ENCODE assay signal across 23 cellular contexts in genomic region chr10:88489107-88489506, GRCh38.
DNase-seq lines count a peak whose midpoint lies in the region; ATAC-seq and TF ChIP-seq lines count a peak whose summit lies in the region.
"Had no signal": no experiment of that assay in that cellular context is flagged by ENCODE, and none has a peak within 500 bp of the region (broad histone marks: within the 10 kb centered on the region; RNA-seq: fewer than 3 reads in every experiment).

No MANE protein-coding gene starts in this region.

- CTCF ChIA-PET in activated CD4-positive, alpha-beta memory T cell treated with anti-CD3 and anti-CD28 coated beads for 36 hours (lab: Charles Lee), result no interaction called here

- intact Hi-C loops in activated CD4-positive, alpha-beta memory T cell treated with anti-CD3 and anti-CD28 coated beads for 36 hours (cut with micrococcal nuclease), result no loop called here

- no peaks in the 10 kb centered on the region for H3K4me1 ChIP-seq in endodermal cell (ENCODE audit: control insufficient read depth, insufficient read depth, low read length)

- H3K36me3 ChIP-seq in endodermal cell (ENCODE audit: control insufficient read depth, insufficient read depth, low read length), result no peaks in the 10 kb centered on the region

- H3K27me3 ChIP-seq in endodermal cell (ENCODE audit: control insufficient read depth, insufficient read depth, low read length, poor library complexity, severe bottlenecking), result no peaks in the 10 kb centered on the region

- peaks cover 4% of the 10 kb centered on the region for H3K9me3 Mint-ChIP-seq in activated CD4-positive, alpha-beta memory T cell treated with anti-CD3 and anti-CD28 coated beads for 36 hours
- no peaks in the 10 kb centered on the region for H3K9me3 Mint-ChIP-seq in endodermal cell
- H3K9me3 Mint-ChIP-seq: activated T-helper 2 cell treated with anti-CD3 and anti-CD28 coated beads, Interferon-gamma antibody, Interleukin-2, Interleukin-4, amounts not matched to agents 10 μg/mL and 5 μg/mL and 100 μg/mL, durations not matched to agents 14 hours and 24 hours and 36 hours; CD8-positive, alpha-beta T cell had no signal

- peak in 2 of 3 experiments; percentile 9 to 42 for DNase-seq in NCI-H1417 (lab: John Stamatoyannopoulos, UW)
- no peak for DNase-seq in NCI-H1417 treated with DMSO at 0.1 percent for 48 hours (lab: John Stamatoyannopoulos, UW)
- DNase-seq in GM10266 (ENCODE audit: extremely low spot score), result peak; percentile 7
- peak; percentile 89 for DNase-seq in NCI-H1092 treated with DMSO at 0.1 percent for 48 hours (lab: John Stamatoyannopoulos, UW)
- no peak for DNase-seq in left lobe of liver (ENCODE audit: low spot score)
- DNase-seq in activated CD4-positive, alpha-beta memory T cell treated with anti-CD3 and anti-CD28 coated beads for 36 hours, result no peak
- no peak for DNase-seq in NCI-H2171 treated with DMSO at 0.1 percent for 48 hours (lab: John Stamatoyannopoulos, UW)
- DNase-seq in endodermal cell, result no peak
- DNase-seq: activated CD4-positive, alpha-beta T cell treated with anti-CD3 and anti-CD28 coated beads, Interleukin-2, amount 50 U/mL, for 4 hours; anterior cingulate cortex; CD8-positive, alpha-beta T cell; effector CD8-positive, alpha-beta T cell; erythroblast; glutamatergic neuron; islet precursor cell; KBM-7; left ventricle myocardium superior; naive B cell; NCI-H526; stimulated activated naive CD4-positive, alpha-beta T cell treated with Interleukin-2 at 50 U/mL for 16 hours had no signal

- no peaks in the 10 kb centered on the region for H3K4me1 Mint-ChIP-seq in activated CD4-positive, alpha-beta memory T cell treated with anti-CD3 and anti-CD28 coated beads for 36 hours (ENCODE audit: low read depth)
- H3K4me1 Mint-ChIP-seq in endodermal cell, result peaks cover 3% of the 10 kb centered on the region

- no peak overlapping the region for H3K27ac Mint-ChIP-seq in activated CD4-positive, alpha-beta memory T cell treated with anti-CD3 and anti-CD28 coated beads for 36 hours
- H3K27ac Mint-ChIP-seq in endodermal cell, result no peak overlapping the region
- H3K27ac Mint-ChIP-seq: activated naive CD4-positive, alpha-beta T cell treated with anti-CD3 and anti-CD28 coated beads, Interleukin-2, amount 50 U/mL, for 72 hours; activated T-helper 2 cell treated with anti-CD3 and anti-CD28 coated beads, Interferon-gamma antibody, Interleukin-2, Interleukin-4, amounts not matched to agents 10 μg/mL and 5 μg/mL and 100 μg/mL, durations not matched to agents 14 hours and 24 hours and 36 hours; CD8-positive, alpha-beta T cell; naive B cell had no signal

- no peak overlapping the region for H3K9ac ChIP-seq in endodermal cell (ENCODE audit: extremely low read depth, low read length, poor library complexity, severe bottlenecking)

- POLR2A ChIA-PET in activated CD4-positive, alpha-beta memory T cell treated with anti-CD3 and anti-CD28 coated beads for 36 hours (lab: Charles Lee), result no interaction called here

- peak; percentile 96 for ATAC-seq in left lobe of liver
- ATAC-seq: activated naive CD4-positive, alpha-beta T cell treated with anti-CD3 and anti-CD28 coated beads, Interleukin-2, amount 50 U/mL, for 72 hours; CD8-positive, alpha-beta T cell; HCT116; left ventricle myocardium superior had no signal

- no peak overlapping the region for H3K4me3 Mint-ChIP-seq in activated CD4-positive, alpha-beta memory T cell treated with anti-CD3 and anti-CD28 coated beads for 36 hours
- no peak overlapping the region for H3K4me3 Mint-ChIP-seq in endodermal cell
- H3K4me3 Mint-ChIP-seq: CD8-positive, alpha-beta T cell; naive B cell had no signal

- no peak overlapping the region for H3K4me3 ChIP-seq in endodermal cell (ENCODE audit: low read length)

- no peaks in the 10 kb centered on the region for H3K27me3 Mint-ChIP-seq in activated CD4-positive, alpha-beta memory T cell treated with anti-CD3 and anti-CD28 coated beads for 36 hours
- no peaks in the 10 kb centered on the region for H3K27me3 Mint-ChIP-seq in endodermal cell (ENCODE audit: insufficient read depth)
- H3K27me3 Mint-ChIP-seq: naive B cell had no signal

- H3K27ac ChIP-seq in endodermal cell (ENCODE audit: low read depth, low read length), result no peak overlapping the region

- 63 to 86% methylated on average over 1 of the region's 1 CpG for WGBS in endodermal cell (ENCODE audit: insufficient coverage in 1 of 2, insufficient read length in 1 of 2), 2 experiments

- no peaks in the 10 kb centered on the region for H3K36me3 Mint-ChIP-seq in activated CD4-positive, alpha-beta memory T cell treated with anti-CD3 and anti-CD28 coated beads for 36 hours
- no peaks in the 10 kb centered on the region for H3K36me3 Mint-ChIP-seq in endodermal cell (ENCODE audit: low read depth)
- H3K36me3 Mint-ChIP-seq: CD8-positive, alpha-beta T cell had no signal

- H3K9me3 ChIP-seq in endodermal cell (ENCODE audit: control insufficient read depth, low read length), result no peaks in the 10 kb centered on the region

- no peak for TF ChIP-seq CTCF in GM10266 (IDR thresholded peaks at IDR 0.05; ENCODE audit: control insufficient read depth, insufficient read depth, low read depth, missing control alignments)
- no peak for TF ChIP-seq CTCF in endodermal cell (conservative IDR thresholded peaks at IDR 0.05)

Comparison
In these comparisons a context has a peak if more than half of its experiments do, and no peak if none do; other contexts are left out.
1. DNase-seq: peak in NCI-H1417 (2 of 3), GM10266 (single experiment) and NCI-H1092 treated with DMSO at 0.1 percent for 48 hours (single experiment); none in NCI-H1417 treated with DMSO at 0.1 percent for 48 hours (single experiment), left lobe of liver (single experiment), activated CD4-positive, alpha-beta memory T cell treated with anti-CD3 and anti-CD28 coated beads for 36 hours (single experiment), NCI-H2171 treated with DMSO at 0.1 percent for 48 hours (single experiment) and endodermal cell (single experiment).